Comparison of ENCODE assay signal across 10 cellular contexts in genomic region chr4:169272265-169272886, GRCh38. TPM values are rescaled to one million over a fixed set of nuclear protein-coding genes. Genes with fewer than 3 reads are reported as not detected.
DNase-seq lines count a peak whose midpoint lies in the region; ATAC-seq, FAIRE-seq and TF ChIP-seq lines count a peak whose summit lies in the region.
"Had no signal": no experiment of that assay in that cellular context is flagged by ENCODE, and none has a peak within 500 bp of the region (broad histone marks: within the 10 kb centered on the region; RNA-seq: fewer than 3 reads in every experiment).

No MANE protein-coding gene starts in this region.

- no peaks in the 10 kb centered on the region for H3K27me3 ChIP-seq in astrocyte (ENCODE audit: insufficient read depth, low read length)

- peak; percentile 19 for ATAC-seq in HG02885 (IDR thresholded peaks at IDR 0.05; ENCODE audit: poor library complexity, unreplicated experiment)
- no peak for ATAC-seq in natural killer cell

- peak; percentile 90 for FAIRE-seq in astrocyte (lab: Jason Lieb, UNC)

- DNase-seq in EH (ENCODE audit: low read depth) = peak; percentile 95
- peak; percentile 81 for DNase-seq in astrocyte (ENCODE audit: low read depth)
- no peak for DNase-seq in natural killer cell
- no peak for DNase-seq in iPS-NIHi7 (ENCODE audit: extremely low spot score)
- DNase-seq in NCI-H2171 treated with DMSO at 0.1 percent for 48 hours (lab: John Stamatoyannopoulos, UW) = no peak
- no peak for DNase-seq in amygdala (lab: John Stamatoyannopoulos, UW)
- no peak for DNase-seq in G401 (ENCODE audit: low spot score)
- DNase-seq: activated T-cell treated with anti-CD3 and anti-CD28 coated beads for 4 hours, NCI-H2081 treated with DMSO at 0.1 percent for 48 hours had no signal

- H3K9me3 ChIP-seq in astrocyte (ENCODE audit: insufficient read depth, low read depth, low read length) = no peaks in the 10 kb centered on the region

- H3K4me3 ChIP-seq in astrocyte (ENCODE audit: insufficient read depth, low read depth, low read length) = peak overlapping the region; percentile 95

- peak overlapping the region; percentile 95 for H3K27ac ChIP-seq in astrocyte (ENCODE audit: low read depth, low read length)

- no peaks in the 10 kb centered on the region for H3K9me3 Mint-ChIP-seq in astrocyte (ENCODE audit: unreplicated experiment)
- H3K9me3 Mint-ChIP-seq in natural killer cell = no peaks in the 10 kb centered on the region

- peaks cover 25% of the 10 kb centered on the region for H3K4me1 ChIP-seq in astrocyte (ENCODE audit: insufficient read depth, low read length)

- H3K4me3 Mint-ChIP-seq in astrocyte (ENCODE audit: unreplicated experiment) (peak overlapping the region; percentile 86), natural killer cell (peak overlapping the region; percentile 76)

- peaks cover 33% of the 10 kb centered on the region for H3K79me2 ChIP-seq in astrocyte (ENCODE audit: insufficient read depth, low read length)

- H4K20me1 ChIP-seq in astrocyte (ENCODE audit: insufficient read depth, low read length) = peaks cover 5% of the 10 kb centered on the region

- peak overlapping the region; percentile 89 for H3K4me2 ChIP-seq in astrocyte (ENCODE audit: low read length)

- H2AFZ ChIP-seq in astrocyte (ENCODE audit: low read depth, low read length) = no peak overlapping the region

- peak overlapping the region; percentile 13 for H3K27ac Mint-ChIP-seq in astrocyte (ENCODE audit: unreplicated experiment)
- no peak overlapping the region for H3K27ac Mint-ChIP-seq in natural killer cell

- TF ChIP-seq CTCF in astrocyte (IDR thresholded peaks at IDR 0.05; ENCODE audit: insufficient read depth, low read depth, low read length) = no peak
- no peak for TF ChIP-seq CTCF in natural killer cell (IDR thresholded peaks at IDR 0.05)

- H3K4me1 Mint-ChIP-seq in astrocyte (ENCODE audit: low read depth, unreplicated experiment) = peaks cover 27% of the 10 kb centered on the region
- H3K4me1 Mint-ChIP-seq in natural killer cell = peaks cover 0 to 17% of the 10 kb centered on the region in 2 donors

- no peaks in the 10 kb centered on the region for H3K36me3 ChIP-seq in astrocyte (ENCODE audit: insufficient read depth, low read length)

- no peaks in the 10 kb centered on the region for H3K27me3 Mint-ChIP-seq in astrocyte (ENCODE audit: low read depth, unreplicated experiment)
- H3K27me3 Mint-ChIP-seq in natural killer cell (ENCODE audit: low read depth in 2 of 2) = peaks cover 19 to 31% of the 10 kb centered on the region in 2 donors

- intact Hi-C loops in natural killer cell (cut with micrococcal nuclease) = no loop called here

- H3K36me3 Mint-ChIP-seq in astrocyte (ENCODE audit: low read depth, unreplicated experiment) = no peaks in the 10 kb centered on the region
- no peaks in the 10 kb centered on the region for H3K36me3 Mint-ChIP-seq in natural killer cell

- H3K9ac ChIP-seq in astrocyte (ENCODE audit: low read length) = peak overlapping the region; percentile 98

- in situ Hi-C loops in G401 (cut with HindIII; ENCODE audit: low sequenced_read_pairs) = no loop called here

RNA-seq across cellular contexts. Expression of gene SH3RF1, which starts 1.6 kb away (rescaled TPM):
- total RNA-seq in astrocyte = 20.8 and 25.9 TPM in 2 replicates
- 1 to 10 TPM in 2 of 3 donors, under 1 TPM in 1; 0.54 to 2.4 (median 1.6) TPM for total RNA-seq in natural killer cell
- not detected in 2 replicates for total RNA-seq in G401 (2014; rRNA removed; shearing (Covaris generic))

Comparison
In these comparisons a context has a peak if more than half of its experiments do, and no peak if none do; other contexts are left out.
1. DNase-seq: peak in EH (single experiment) and astrocyte (single experiment); none in natural killer cell (single experiment), iPS-NIHi7 (single experiment), NCI-H2171 treated with DMSO at 0.1 percent for 48 hours (single experiment), amygdala (0 of 56) and G401 (single experiment).